Comparison of ENCODE assay signal across 14 cellular contexts in the genomic region with DNA sequence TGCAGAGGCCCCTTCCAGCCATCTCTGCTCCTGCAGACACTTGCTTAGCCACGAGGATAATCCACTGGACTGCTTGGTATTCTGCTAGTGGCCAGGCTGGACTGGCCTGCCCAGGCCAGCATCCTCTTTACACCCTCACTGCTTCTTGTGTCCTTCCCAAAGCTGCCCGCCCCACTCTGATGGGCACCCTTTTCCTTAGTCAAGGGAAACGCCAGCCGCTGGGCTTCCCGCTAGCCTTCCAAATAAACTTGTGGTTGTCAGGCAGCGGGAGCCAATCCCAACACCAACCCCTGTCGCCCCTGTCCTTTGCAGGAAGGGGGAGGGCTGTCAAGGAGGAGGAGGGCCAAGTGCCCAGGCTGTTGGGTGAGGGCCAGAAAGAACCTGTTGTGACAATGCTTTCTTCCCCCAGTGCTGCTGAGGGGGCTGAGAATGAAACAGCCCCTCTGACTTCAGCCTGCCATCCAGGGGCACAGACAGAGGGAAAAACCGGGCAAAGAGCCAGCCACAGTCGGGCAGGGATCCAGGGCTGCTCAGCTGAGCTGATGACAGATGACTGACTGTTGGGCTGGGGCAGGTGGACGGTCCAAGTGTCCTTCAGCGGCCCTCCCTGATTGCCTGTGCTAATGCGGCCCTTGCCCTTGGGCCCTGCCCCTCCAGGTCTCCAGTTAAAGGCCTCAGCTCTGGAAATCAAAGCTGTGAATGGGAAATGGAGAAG. TPM values are rescaled to one million over a fixed set of nuclear protein-coding genes. Genes with fewer than 3 reads are reported as not detected.
A peak's percentile ranks its signal among the peaks of the same experiment; 100 is the strongest.
DNase-seq lines count a peak whose midpoint lies in the region; ATAC-seq, FAIRE-seq and TF ChIP-seq lines count a peak whose summit lies in the region.
"Not testable (repeated sequence)": the region's sequence is repeated elsewhere in the genome, so short reads cannot be mapped to it uniquely, and the experiment has no call there.
"Had no signal": no experiment of that assay in that cellular context is flagged by ENCODE, and none has a peak within 500 bp of the region (broad histone marks: within the 10 kb centered on the region; RNA-seq: fewer than 3 reads in every experiment).

No MANE protein-coding gene starts in this region.

- not testable (repeated sequence) for TF ChIP-seq CTCF in A549 (IDR thresholded peaks at IDR 0.05); spleen (IDR thresholded peaks at IDR 0.05 in 8 of 11, conservative IDR thresholded peaks at IDR 0.05 in 3 of 11)

- intact Hi-C loops in cardiac septum (cut with DNase I); spleen (cut with DNase I; ENCODE audit: low total_unique reads): not testable (repeated sequence)

- DNase-seq in A549 (ENCODE audit: low read depth in 1 of 2, low spot score in 1 of 2): not testable (repeated sequence)
- peak; percentile 38 for DNase-seq in HT-29 (ENCODE audit: low spot score)
- peak; percentile 35 for DNase-seq in NCI-H2171 (lab: John Stamatoyannopoulos, UW)
- peak; percentile 64 for DNase-seq in SHP77 treated with DMSO at 0.1 percent for 48 hours (lab: John Stamatoyannopoulos, UW)
- DNase-seq in caudate nucleus (lab: John Stamatoyannopoulos, UW): peak in 55 of 61 donors; percentile 3 to 83 (median 50)
- DNase-seq in cardiac septum (ENCODE audit: low spot score): peak; percentile 83
- DNase-seq in lung microvascular endothelial cell (ENCODE audit: low read depth in 2 of 2): peak; percentile 25 to 81
- peak; percentile 68 for DNase-seq in spleen

- H3K27ac ChIP-seq in A549; caudate nucleus (ENCODE audit: low read depth, low read length); spleen: not testable (repeated sequence)

- 51% methylated on average over 9 of the region's 12 CpGs for WGBS in A549 (ENCODE audit: missing lambda C conversion rate)
- WGBS in spleen, 5 donors: 15 to 56% (median 33%) methylated on average over 7 to 12 of the region's 12 CpGs

- H3K27me3 ChIP-seq in spleen (replicated peaks in 1 of 7): peaks cover 0 to 37% (median 11%) of the 10 kb centered on the region in 7 donors

- H3K36me3 ChIP-seq in spleen: not testable (repeated sequence)

- TF ChIP-seq EP300 in A549 (IDR thresholded peaks at IDR 0.05): not testable (repeated sequence)

- ATAC-seq in A549: peak; percentile 31 to 50; a peak in 4 of 6 replicates

- POLR2A ChIA-PET in A549 (lab: Yijun Ruan, JAX): not testable (repeated sequence)

- peaks cover 10% of the 10 kb centered on the region; the same call in 2 of the 3 replicates for H3K4me1 ChIP-seq in A549
- H3K4me1 ChIP-seq in spleen: peaks cover 0 to 24% (median 10%) of the 10 kb centered on the region in 6 donors

- CTCF ChIA-PET in A549 (lab: Yijun Ruan, JAX): interaction anchor here (5.4 kb wide), 1 partner anchor 18 kb away, joined by 41 read pairs; no protein-coding TSS in a partner anchor

- not testable (repeated sequence) for H3K4me3 ChIP-seq in A549, spleen

- not testable (repeated sequence) for TF ChIP-seq RAD21 in A549 (conservative IDR thresholded peaks at IDR 0.05 in 1 of 2, IDR thresholded peaks at IDR 0.05 in 1 of 2)

- TF ChIP-seq POLR2A in A549 (IDR thresholded peaks at IDR 0.05; ENCODE audit: low read length); spleen (IDR thresholded peaks at IDR 0.05): not testable (repeated sequence)

- FAIRE-seq in A549 (lab: Jason Lieb, UNC): not testable (repeated sequence)

- not testable (repeated sequence) for H3K9me3 ChIP-seq in A549, spleen

- H3K4me2 ChIP-seq in A549: not testable (repeated sequence)

RNA-seq across cellular contexts. Expression of gene CHST6, which starts 3.5 kb away (rescaled TPM):
- polyA plus RNA-seq in A549 (2011; rRNA removed) (0.37 and 0.57 TPM in 2 replicates), A549 (2017; fragmentation: RNase III; extraction: RNeasy Plus Mini Kit Qiagen cat#74134 plus additional on column Dnase treatment) (0.38 to 0.74 TPM (median 0.65 TPM) in 3 replicates), spleen (under 1 TPM; under 0.01 to 0.06 (median 0.02) TPM)
- polyA plus RNA-seq in A549 (2012; cell fraction: cytosol; rRNA removed): 0.16 and 0.27 TPM in 2 replicates
- 0.31 and 0.73 TPM in 2 replicates for polyA plus RNA-seq in A549 (2012; cell fraction: nucleus; rRNA removed)
- polyA minus RNA-seq in A549 (2011; rRNA and poly(A)+ RNA removed): 0.39 and 0.74 TPM in 2 replicates
- 0.05 TPM in 1 of 2 replicates, not detected in the other for total RNA-seq in HT-29 (2014; rRNA removed; shearing (Covaris generic))
- total RNA-seq in cardiac septum (4.5 TPM), lung microvascular endothelial cell (0.44 and 0.99 TPM in 2 replicates), spleen (under 1 TPM in 6 of 7 donors, not detected in 1; 0.17 to 0.66 (median 0.26) TPM)
- total RNA-seq: activated CD4-positive, alpha-beta memory T cell treated with anti-CD3 and anti-CD28 coated beads, Interleukin-2, amount 10 ng/mL, durations not matched to agents 7 days and 5 days; subcutaneous adipose tissue had no signal
- polyA plus RNA-seq: CD4-positive, alpha-beta memory T cell had no signal

RNA-seq across cellular contexts. Expression of gene TMEM170A, which starts 34.3 kb away (rescaled TPM):
- polyA plus RNA-seq in A549 (2011; rRNA removed): 21.2 and 21.7 TPM in 2 replicates
- 11.2 and 13.9 TPM in 2 replicates for polyA plus RNA-seq in A549 (2012; cell fraction: cytosol; rRNA removed)
- 7.7 and 10.3 TPM in 2 replicates for polyA plus RNA-seq in A549 (2012; cell fraction: nucleus; rRNA removed)
- polyA plus RNA-seq in A549 (2017; fragmentation: RNase III; extraction: RNeasy Plus Mini Kit Qiagen cat#74134 plus additional on column Dnase treatment): 13.9 to 14.4 TPM (median 14.2 TPM) in 3 replicates
- polyA minus RNA-seq in A549 (2011; rRNA and poly(A)+ RNA removed): 22.2 and 25.2 TPM in 2 replicates
- total RNA-seq in HT-29 (2014; rRNA removed; shearing (Covaris generic)): 25.2 and 30.8 TPM in 2 replicates
- total RNA-seq in cardiac septum: 10.4 TPM
- total RNA-seq in lung microvascular endothelial cell: 25.5 and 43.1 TPM in 2 replicates
- 10 to 100 TPM; 26.3 to 54.0 (median 34.2) TPM for total RNA-seq in spleen
- 10 to 100 TPM in 1 of 3 donors, 1 to 10 TPM in 2; 6.1 to 12.0 (median 6.4) TPM for polyA plus RNA-seq in spleen

RNA-seq across cellular contexts. Expression of gene CHST5, which starts 37.1 kb away (rescaled TPM):
- polyA plus RNA-seq in A549 (2011; rRNA removed): 0.05 TPM in 2 replicates
- 0.09 and 0.11 TPM in 2 replicates for polyA plus RNA-seq in A549 (2012; cell fraction: cytosol; rRNA removed)
- 1.1 and 2.4 TPM in 2 replicates for polyA plus RNA-seq in A549 (2012; cell fraction: nucleus; rRNA removed)
- 0.08 TPM in 2 of 3 replicates, not detected in the other for polyA plus RNA-seq in A549 (2017; fragmentation: RNase III; extraction: RNeasy Plus Mini Kit Qiagen cat#74134 plus additional on column Dnase treatment)
- not detected in 2 replicates for polyA minus RNA-seq in A549 (2011; rRNA and poly(A)+ RNA removed)
- total RNA-seq in HT-29 (2014; rRNA removed; shearing (Covaris generic)): 0.25 and 1.6 TPM in 2 replicates
- 0.11 TPM for total RNA-seq in cardiac septum
- not detected in 2 replicates for total RNA-seq in lung microvascular endothelial cell
- total RNA-seq in spleen: under 1 TPM in 2 of 7 donors, not detected in 5; 0.18 to 0.20 TPM
- under 1 TPM; 0.03 to 0.07 (median 0.06) TPM for polyA plus RNA-seq in spleen
- total RNA-seq: CD4-positive, alpha-beta memory T cell; epithelial cell of proximal tubule; IMR-90; pulmonary artery endothelial cell had no signal
- polyA plus RNA-seq: CD4-positive, alpha-beta memory T cell; IMR-90 had no signal

RNA-seq across cellular contexts. Expression of gene TMEM231, which starts 57.3 kb away (rescaled TPM):
- polyA plus RNA-seq in A549 (2011; rRNA removed) (11.4 and 17.7 TPM in 2 replicates), A549 (2017; fragmentation: RNase III; extraction: RNeasy Plus Mini Kit Qiagen cat#74134 plus additional on column Dnase treatment) (4.8 to 5.8 TPM (median 5.3 TPM) in 3 replicates), spleen (1 to 10 TPM; 2.2 to 3.3 (median 2.3) TPM)
- polyA plus RNA-seq in A549 (2012; cell fraction: cytosol; rRNA removed): 15.1 and 16.0 TPM in 2 replicates
- 20.5 and 22.9 TPM in 2 replicates for polyA plus RNA-seq in A549 (2012; cell fraction: nucleus; rRNA removed)
- 40.4 and 41.1 TPM in 2 replicates for polyA minus RNA-seq in A549 (2011; rRNA and poly(A)+ RNA removed)
- total RNA-seq in HT-29 (2014; rRNA removed; shearing (Covaris generic)): 8.4 and 11.0 TPM in 2 replicates
- total RNA-seq in cardiac septum (8.5 TPM), lung microvascular endothelial cell (4.6 and 5.2 TPM in 2 replicates), spleen (1 to 10 TPM; 2.7 to 6.7 (median 3.5) TPM)
